10 cellular contexts compared by ENCODE assay signal in genomic region chr6:21915707-21916399, GRCh38.
DNase-seq lines count a peak whose midpoint lies in the region; ATAC-seq and TF ChIP-seq lines count a peak whose summit lies in the region.
"Had no signal": no experiment of that assay in that cellular context is flagged by ENCODE, and none has a peak within 500 bp of the region (broad histone marks: within the 10 kb centered on the region; RNA-seq: fewer than 3 reads in every experiment).

No MANE protein-coding gene starts in this region.

- H3K9me3 ChIP-seq in esophagus muscularis mucosa, result no peaks in the 10 kb centered on the region
- no peaks in the 10 kb centered on the region for H3K9me3 ChIP-seq in skeletal muscle satellite cell (replicated peaks; ENCODE audit: low read length)
- H3K9me3 ChIP-seq: neutrophil had no signal

- peak overlapping the region; percentile 65 for H3K4me2 ChIP-seq in skeletal muscle satellite cell (ENCODE audit: low read length)

- intact Hi-C loops in esophagus muscularis mucosa (cut with DNase I), result no loop called here

- 48% methylated on average over 2 of the region's 2 CpGs for WGBS in esophagus muscularis mucosa

- DNase-seq in DMS 273 (lab: John Stamatoyannopoulos, UW; ENCODE audit: unreplicated experiment), result peak; percentile 24
- DNase-seq in DMS 273 treated with DMSO at 0.1 percent for 48 hours (lab: John Stamatoyannopoulos, UW), result no peak
- peak; percentile 22 to 66 for DNase-seq in NCI-H446 (lab: John Stamatoyannopoulos, UW)
- no peak for DNase-seq in esophagus muscularis mucosa (ENCODE audit: extremely low spot score)
- no peak for DNase-seq in HEK293T (ENCODE audit: extremely low spot score)
- no peak for DNase-seq in cerebellum (ENCODE audit: low spot score)

- POLR2A ChIA-PET in HEK293T (lab: Yijun Ruan, JAX), result interaction anchor here (0.9 to 1.8 kb wide), 2 partner anchors 69 to 322 kb away, joined by 3 to 9 read pairs; partner anchors contain the start of gene SOX4

- H3K27me3 ChIP-seq in esophagus muscularis mucosa (no peaks in the 10 kb centered on the region), skeletal muscle satellite cell (ENCODE audit: control insufficient read depth, insufficient read depth, low read length) (no peaks in the 10 kb centered on the region)
- H3K27me3 ChIP-seq: neutrophil had no signal

- H3K36me3 ChIP-seq in esophagus muscularis mucosa (no peaks in the 10 kb centered on the region), skeletal muscle satellite cell (ENCODE audit: insufficient read depth, low read length) (no peaks in the 10 kb centered on the region)
- H3K36me3 ChIP-seq: neutrophil had no signal

- H3K4me3 ChIP-seq in esophagus muscularis mucosa, result peak overlapping the region; percentile 13 to 29 (median 24)
- H3K4me3 ChIP-seq in skeletal muscle satellite cell (ENCODE audit: low read length), result peak overlapping the region; percentile 46

- ATAC-seq in GM21526 (IDR thresholded peaks at IDR 0.05; ENCODE audit: low FRiP score, unreplicated experiment), result no peak

- H3K9ac ChIP-seq in skeletal muscle satellite cell (ENCODE audit: low read depth, low read length), result no peak overlapping the region

- no peak for TF ChIP-seq EP300 in esophagus muscularis mucosa (IDR thresholded peaks at IDR 0.05)

- no peak for TF ChIP-seq CTCF in esophagus muscularis mucosa (IDR thresholded peaks at IDR 0.05)

- no peak for TF ChIP-seq POLR2A in esophagus muscularis mucosa (IDR thresholded peaks at IDR 0.05; ENCODE audit: low read depth)

- peaks cover 5 to 16% (median 12%) of the 10 kb centered on the region in 4 donors for H3K4me1 ChIP-seq in esophagus muscularis mucosa
- peaks cover 22% of the 10 kb centered on the region for H3K4me1 ChIP-seq in skeletal muscle satellite cell (ENCODE audit: control insufficient read depth, insufficient read depth, low read length)

- peak overlapping the region in 3 of 4 donors; percentile 20 to 23 (median 23) for H3K27ac ChIP-seq in esophagus muscularis mucosa (replicated peaks in 1 of 4)
- H3K27ac ChIP-seq: 22Rv1, neutrophil had no signal

- CTCF ChIA-PET in HEK293T (lab: Yijun Ruan, JAX), result no interaction called here

TF ChIP-seq in HEK293T, 16 proteins besides CTCF, POLR2A, EP300 and RAD21:
- TF ChIP-seq SUZ12 (IDR thresholded peaks at IDR 0.05), result no peak
- no peak for TF ChIP-seq PKNOX1 (IDR thresholded peaks at IDR 0.05)
- no peak for TF ChIP-seq NFRKB (IDR thresholded peaks at IDR 0.05)
- TF ChIP-seq SP1 (IDR thresholded peaks at IDR 0.05), result no peak
- TF ChIP-seq ZNF384 (IDR thresholded peaks at IDR 0.05), result no peak
- TF ChIP-seq ELF4 (IDR thresholded peaks at IDR 0.05), result no peak
- no peak for TF ChIP-seq FOXK2 (IDR thresholded peaks at IDR 0.05)
- TF ChIP-seq L3MBTL2 (conservative IDR thresholded peaks at IDR 0.05), result no peak
- TF ChIP-seq FOXA1 (IDR thresholded peaks at IDR 0.05), result no peak
- TF ChIP-seq TARDBP (IDR thresholded peaks at IDR 0.05), result no peak
- TF ChIP-seq HDGF (IDR thresholded peaks at IDR 0.05; ENCODE audit: borderline replicate concordance), result no peak
- no peak for TF ChIP-seq LEF1 (IDR thresholded peaks at IDR 0.05; ENCODE audit: borderline replicate concordance)
- no peak for TF ChIP-seq ARNT (IDR thresholded peaks at IDR 0.05)

Comparison
In these comparisons a context has a peak if more than half of its experiments do, and no peak if none do; other contexts are left out.
1. DNase-seq: peak in DMS 273 (single experiment) and NCI-H446 (2 of 2); none in DMS 273 treated with DMSO at 0.1 percent for 48 hours (single experiment), esophagus muscularis mucosa (single experiment), HEK293T (single experiment) and cerebellum (single experiment).